Comparison of ENCODE assay signal across 29 cellular contexts in the genomic region with DNA sequence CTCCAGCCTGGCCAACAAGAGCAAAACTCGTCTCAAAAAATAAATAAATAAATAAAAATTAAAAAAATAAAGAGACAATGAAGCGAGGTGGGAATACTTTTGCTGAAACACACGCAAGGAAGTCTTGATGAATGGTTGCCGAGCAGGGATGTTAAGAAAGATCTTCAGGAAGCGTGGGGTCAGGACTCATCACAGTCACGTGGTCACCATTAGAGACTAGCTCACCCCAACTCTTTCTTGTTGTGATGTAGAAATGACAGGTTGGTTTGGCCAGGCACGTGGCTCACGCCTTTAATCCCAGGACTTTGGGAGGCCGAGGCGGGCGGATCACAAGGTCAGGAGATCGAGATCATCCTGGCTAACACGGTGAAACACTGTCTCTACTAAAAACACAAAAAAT.
"Had no signal": no experiment of that assay in that cellular context is flagged by ENCODE, and none has a peak within 500 bp of the region (broad histone marks: within the 10 kb centered on the region; RNA-seq: fewer than 3 reads in every experiment).

No MANE protein-coding gene starts in this region.

- H3K27ac Mint-ChIP-seq: stimulated activated effector memory CD8-positive, alpha-beta T cell treated with anti-CD3 and anti-CD28 coated beads, Interleukin-12 subunit alpha, Interleukin-12 subunit beta, amount 100 ng/mL, for 72 hours; stimulated activated memory B cell treated with anti-CD40 and anti-IgM and Interleukin-4, amounts not matched to agents 10 μg/mL and 1 μg/mL and 100 μg/mL, for 72 hours; stimulated activated naive B cell treated with anti-CD40 and anti-IgM and Interleukin-4, amounts not matched to agents 10 μg/mL and 1 μg/mL and 100 μg/mL, for 72 hours; stimulated activated naive CD8-positive, alpha-beta T cell treated with anti-CD3 and anti-CD28 coated beads, Interleukin-15, Interleukin-2, amounts not matched to agents 100 ng/mL and 50 ng/mL, for 24 hours; type B pancreatic cell had no signal

- DNase-seq: stimulated activated CD4-positive, alpha-beta T cell treated with anti-CD3 and anti-CD28 coated beads, Interleukin-2, amount 100 ng/mL, for 48 hours; stimulated activated CD4-positive, alpha-beta T cell treated with anti-CD3 and anti-CD28 coated beads, Interleukin-4, amount 100 ng/mL, for 1 hour; stimulated activated CD4-positive, alpha-beta T cell treated with anti-CD3 and anti-CD28 coated beads, Interleukin-4, amount 100 ng/mL, for 24 hours; stimulated activated CD4-positive, alpha-beta T cell treated with anti-CD3 and anti-CD28 coated beads, Interleukin-4, amount 100 ng/mL, for 4 hours; stimulated activated CD8-positive, alpha-beta memory T cell treated with anti-CD3 and anti-CD28 coated beads, Interleukin-4, amount 100 ng/mL, for 48 hours; stimulated activated naive B cell treated with anti-CD40 and anti-IgM and Interleukin-4, amounts not matched to agents 10 μg/mL and 1 μg/mL and 100 μg/mL, for 72 hours; stimulated activated naive CD4-positive, alpha-beta T cell; stimulated activated naive CD4-positive, alpha-beta T cell treated with Interleukin-2 at 50 U/mL for 16 hours; stimulated activated naive CD8-positive, alpha-beta T cell treated with anti-CD3 and anti-CD28 coated beads, Interleukin-15, amount 100 ng/mL, for 72 hours; stimulated activated naive CD8-positive, alpha-beta T cell treated with anti-CD3 and anti-CD28 coated beads, Interleukin-15, Interleukin-2, amounts not matched to agents 100 U/mL and 50 U/mL, for 24 hours; stomach; substantia nigra; testis; thyroid gland; tibial artery; transverse colon; trophoblast cell; upper lobe of left lung; upper lobe of right lung; uterus had no signal

- H3K4me1 Mint-ChIP-seq: stimulated activated effector memory CD8-positive, alpha-beta T cell treated with anti-CD3 and anti-CD28 coated beads, Interleukin-12 subunit alpha, Interleukin-12 subunit beta, amount 100 ng/mL, for 72 hours; stimulated activated naive CD8-positive, alpha-beta T cell treated with anti-CD3 and anti-CD28 coated beads, Interleukin-15, amount 100 ng/mL, for 72 hours had no signal

- ATAC-seq: stimulated activated effector memory CD8-positive, alpha-beta T cell treated with anti-CD3 and anti-CD28 coated beads, Interleukin-12 subunit alpha, Interleukin-12 subunit beta, amount 100 ng/mL, for 72 hours; stimulated activated memory B cell treated with anti-CD40 and anti-IgM and Interleukin-4, amounts not matched to agents 10 μg/mL and 1 μg/mL and 100 μg/mL, for 72 hours; stimulated activated naive B cell treated with anti-CD40 and anti-IgM and Interleukin-4, amounts not matched to agents 10 μg/mL and 1 μg/mL and 100 μg/mL, for 72 hours; stimulated activated naive CD8-positive, alpha-beta T cell treated with anti-CD3 and anti-CD28 coated beads, Interleukin-15, amount 100 ng/mL, for 72 hours; stimulated activated naive CD8-positive, alpha-beta T cell treated with anti-CD3 and anti-CD28 coated beads, Interleukin-15, Interleukin-2, amounts not matched to agents 100 U/mL and 50 U/mL, for 24 hours; upper lobe of right lung had no signal

- FAIRE-seq: urothelium cell line had no signal

- H3K4me1 ChIP-seq: stomach, suprapubic skin, testis, thyroid gland, tibial artery, tibial nerve, transverse colon, upper lobe of left lung, upper lobe of right lung, uterus, vagina had no signal

- H3K4me3 Mint-ChIP-seq: stimulated activated effector memory CD8-positive, alpha-beta T cell treated with anti-CD3 and anti-CD28 coated beads, Interleukin-12 subunit alpha, Interleukin-12 subunit beta, amount 100 ng/mL, for 72 hours; stimulated activated memory B cell treated with anti-CD40 and anti-IgM and Interleukin-4, amounts not matched to agents 10 μg/mL and 1 μg/mL and 100 μg/mL, for 72 hours; stimulated activated naive B cell treated with anti-CD40 and anti-IgM and Interleukin-4, amounts not matched to agents 10 μg/mL and 1 μg/mL and 100 μg/mL, for 72 hours; stimulated activated naive CD8-positive, alpha-beta T cell treated with anti-CD3 and anti-CD28 coated beads, Interleukin-15, amount 100 ng/mL, for 72 hours; stimulated activated naive CD8-positive, alpha-beta T cell treated with anti-CD3 and anti-CD28 coated beads, Interleukin-15, Interleukin-2, amounts not matched to agents 100 ng/mL and 50 ng/mL, for 24 hours; type B pancreatic cell had no signal

- H3K27me3 ChIP-seq: stomach, suprapubic skin, testis, thyroid gland, tibial nerve, transverse colon, upper lobe of left lung, upper lobe of right lung, uterus, vagina had no signal

- H3K9me3 ChIP-seq: stomach, suprapubic skin, testis, thoracic aorta, thyroid gland, tibial artery, tibial nerve, transverse colon, upper lobe of left lung, upper lobe of right lung, uterus, vagina had no signal

- H3K27me3 Mint-ChIP-seq: type B pancreatic cell had no signal

- H3K4me3 ChIP-seq: stomach, suprapubic skin, testis, thoracic aorta, thyroid gland, tibial artery, tibial nerve, transverse colon, upper lobe of left lung, upper lobe of right lung, uterus, vagina had no signal

- H3K36me3 Mint-ChIP-seq: stimulated activated effector memory CD8-positive, alpha-beta T cell treated with anti-CD3 and anti-CD28 coated beads, Interleukin-12 subunit alpha, Interleukin-12 subunit beta, amount 100 ng/mL, for 72 hours; stimulated activated memory B cell treated with anti-CD40 and anti-IgM and Interleukin-4, amounts not matched to agents 10 μg/mL and 1 μg/mL and 100 μg/mL, for 72 hours; stimulated activated naive B cell treated with anti-CD40 and anti-IgM and Interleukin-4, amounts not matched to agents 10 μg/mL and 1 μg/mL and 100 μg/mL, for 72 hours; type B pancreatic cell had no signal

- H3K9me3 Mint-ChIP-seq: stimulated activated effector memory CD8-positive, alpha-beta T cell treated with anti-CD3 and anti-CD28 coated beads, Interleukin-12 subunit alpha, Interleukin-12 subunit beta, amount 100 ng/mL, for 72 hours; stimulated activated memory B cell treated with anti-CD40 and anti-IgM and Interleukin-4, amounts not matched to agents 10 μg/mL and 1 μg/mL and 100 μg/mL, for 72 hours; stimulated activated naive B cell treated with anti-CD40 and anti-IgM and Interleukin-4, amounts not matched to agents 10 μg/mL and 1 μg/mL and 100 μg/mL, for 72 hours; stimulated activated naive CD8-positive, alpha-beta T cell treated with anti-CD3 and anti-CD28 coated beads, Interleukin-15, amount 100 ng/mL, for 72 hours; stimulated activated naive CD8-positive, alpha-beta T cell treated with anti-CD3 and anti-CD28 coated beads, Interleukin-15, Interleukin-2, amounts not matched to agents 100 ng/mL and 50 ng/mL, for 24 hours; type B pancreatic cell had no signal

- H3K36me3 ChIP-seq: stomach, suprapubic skin, thoracic aorta, thyroid gland, tibial artery, tibial nerve, transverse colon, upper lobe of left lung, upper lobe of right lung, uterus, vagina had no signal

- H3K27ac ChIP-seq: stomach, suprapubic skin, testis, thoracic aorta, thyroid gland, tibial artery, tibial nerve, transverse colon, upper lobe of left lung, upper lobe of right lung, uterus, vagina had no signal
